Comparison of ENCODE assay signal across 9 cellular contexts in genomic region chr1:226691257-226691656, GRCh38. TPM values are rescaled to one million over a fixed set of nuclear protein-coding genes. Genes with fewer than 3 reads are reported as not detected.
A peak's percentile ranks its signal among the peaks of the same experiment; 100 is the strongest.
DNase-seq lines count a peak whose midpoint lies in the region; ATAC-seq and TF ChIP-seq lines count a peak whose summit lies in the region.
"Had no signal": no experiment of that assay in that cellular context is flagged by ENCODE, and none has a peak within 500 bp of the region (broad histone marks: within the 10 kb centered on the region; RNA-seq: fewer than 3 reads in every experiment).

No MANE protein-coding gene starts in this region.

- H3K27me3 ChIP-seq in layer of hippocampus (ENCODE audit: control insufficient read depth, insufficient read depth, low read length) (no peaks in the 10 kb centered on the region), upper lobe of left lung (no peaks in the 10 kb centered on the region)

- peaks cover 15% of the 10 kb centered on the region for H3K36me3 Mint-ChIP-seq in activated CD4-positive, alpha-beta memory T cell treated with anti-CD3 and anti-CD28 coated beads for 36 hours

- H3K4me1 ChIP-seq in upper lobe of left lung: peaks cover 44 to 51% (median 46%) of the 10 kb centered on the region in 4 donors

- H3K4me3 ChIP-seq in upper lobe of left lung: no peak overlapping the region

- CTCF ChIA-PET in activated CD4-positive, alpha-beta memory T cell treated with anti-CD3 and anti-CD28 coated beads for 36 hours (lab: Charles Lee): interaction anchor here (1.3 kb wide), 2 partner anchors 11 to 65 kb away, joined by 3 to 5 read pairs; no protein-coding TSS in a partner anchor
- CTCF ChIA-PET in HEK293T (lab: Yijun Ruan, JAX): interaction anchor here (1.0 kb wide), 1 partner anchor 10 kb away, joined by 3 read pairs; no protein-coding TSS in a partner anchor

- peak overlapping the region; percentile 96 for H3K27ac Mint-ChIP-seq in activated CD4-positive, alpha-beta memory T cell treated with anti-CD3 and anti-CD28 coated beads for 36 hours
- H3K27ac Mint-ChIP-seq: HFFc6 had no signal

- no peak for TF ChIP-seq POLR2A in upper lobe of left lung (IDR thresholded peaks at IDR 0.05)

- ATAC-seq in upper lobe of left lung (ENCODE audit: low FRiP score in 2 of 2) (no peak), HG03159 (IDR thresholded peaks at IDR 0.05; ENCODE audit: unreplicated experiment) (no peak)

- H3K4me1 Mint-ChIP-seq in activated CD4-positive, alpha-beta memory T cell treated with anti-CD3 and anti-CD28 coated beads for 36 hours (ENCODE audit: low read depth): peaks cover 94% of the 10 kb centered on the region

- no peaks in the 10 kb centered on the region for H3K36me3 ChIP-seq in upper lobe of left lung

- intact Hi-C loops in activated CD4-positive, alpha-beta memory T cell treated with anti-CD3 and anti-CD28 coated beads for 36 hours (cut with micrococcal nuclease): loop anchor here (2.0 kb wide), 1 partner anchor 38 kb away; no protein-coding TSS in a partner anchor

- no peaks in the 10 kb centered on the region for H3K9me3 Mint-ChIP-seq in activated CD4-positive, alpha-beta memory T cell treated with anti-CD3 and anti-CD28 coated beads for 36 hours
- H3K9me3 Mint-ChIP-seq: HFFc6 had no signal

- POLR2A ChIA-PET in activated CD4-positive, alpha-beta memory T cell treated with anti-CD3 and anti-CD28 coated beads for 36 hours (lab: Charles Lee): interaction anchor here (1.1 to 1.2 kb wide), 2 partner anchors 17 kb away, joined by 4 read pairs; no protein-coding TSS in a partner anchor
- POLR2A ChIA-PET in HEK293T (lab: Yijun Ruan, JAX): interaction anchor here (0.9 to 1.1 kb wide), 2 partner anchors 11 to 12 kb away, joined by 3 to 4 read pairs; no protein-coding TSS in a partner anchor

- TF ChIP-seq EP300 in upper lobe of left lung (IDR thresholded peaks at IDR 0.05): no peak

- H3K9me3 ChIP-seq in upper lobe of left lung: no peaks in the 10 kb centered on the region

- TF ChIP-seq CTCF in upper lobe of left lung (IDR thresholded peaks at IDR 0.05): no peak

- 29 to 45% methylated on average over 4 of the region's 4 CpGs for WGBS in upper lobe of left lung, 2 donors

- H3K4me3 Mint-ChIP-seq in activated CD4-positive, alpha-beta memory T cell treated with anti-CD3 and anti-CD28 coated beads for 36 hours: peak overlapping the region; percentile 67
- H3K4me3 Mint-ChIP-seq: HFFc6 had no signal

- H3K27me3 Mint-ChIP-seq in activated CD4-positive, alpha-beta memory T cell treated with anti-CD3 and anti-CD28 coated beads for 36 hours: no peaks in the 10 kb centered on the region

- DNase-seq in activated T-cell treated with anti-CD3 and anti-CD28 coated beads for 24 hours (ENCODE audit: low read depth) (peak; percentile 57), activated T-cell treated with anti-CD3 and anti-CD28 coated beads for 4 hours (no peak), upper lobe of left lung (no peak), HEK293T (ENCODE audit: extremely low spot score) (no peak), DMS 273 treated with DMSO at 0.1 percent for 48 hours (lab: John Stamatoyannopoulos, UW) (no peak)
- peak; percentile 80 for DNase-seq in activated CD4-positive, alpha-beta memory T cell treated with anti-CD3 and anti-CD28 coated beads for 36 hours
- DNase-seq: HFFc6 had no signal

- H3K27ac ChIP-seq in layer of hippocampus (ENCODE audit: low read depth, low read length) (peak overlapping the region; percentile 68), upper lobe of left lung (peak overlapping the region; percentile 53 to 83 (median 72))

TF ChIP-seq in HEK293T, 16 proteins besides CTCF, POLR2A, EP300 and RAD21:
- TF ChIP-seq SUZ12 (IDR thresholded peaks at IDR 0.05): no peak

RNA-seq across cellular contexts. Expression of gene ITPKB, which starts 47.8 kb away (rescaled TPM):
- 10 to 100 TPM; 37.5 to 38.5 TPM for total RNA-seq in activated CD4-positive, alpha-beta memory T cell treated with anti-CD3 and anti-CD28 coated beads for 36 hours
- total RNA-seq in upper lobe of left lung: 10 to 100 TPM; 19.8 to 62.9 (median 45.8) TPM

Comparison
In these comparisons a context has a peak if more than half of its experiments do, and no peak if none do; other contexts are left out.
1. DNase-seq: peak in activated T-cell treated with anti-CD3 and anti-CD28 coated beads for 24 hours (single experiment) and activated CD4-positive, alpha-beta memory T cell treated with anti-CD3 and anti-CD28 coated beads for 36 hours (single experiment); none in activated T-cell treated with anti-CD3 and anti-CD28 coated beads for 4 hours (single experiment), upper lobe of left lung (0 of 2), HEK293T (single experiment) and DMS 273 treated with DMSO at 0.1 percent for 48 hours (single experiment).